Comparison of ENCODE assay signal across 28 cellular contexts in the genomic region with DNA sequence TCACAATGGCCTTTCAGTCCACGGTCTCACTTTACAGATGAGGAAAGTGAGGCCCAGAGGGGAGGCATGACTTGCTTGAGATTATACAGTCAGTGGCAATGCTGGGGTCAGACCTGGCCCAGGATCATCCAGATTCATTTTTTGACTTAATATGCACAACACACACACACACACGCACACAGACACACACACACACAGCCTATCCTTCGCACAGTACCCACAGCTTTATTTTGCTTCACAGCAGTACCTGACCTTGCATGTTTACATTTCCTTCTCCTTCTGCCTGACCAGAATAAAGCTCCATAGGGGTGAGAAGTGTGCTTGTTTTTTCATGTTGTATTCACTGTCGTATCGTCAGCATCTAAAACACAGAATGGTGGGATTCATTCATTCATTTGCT.
DNase-seq lines count a peak whose midpoint lies in the region; ATAC-seq, FAIRE-seq and TF ChIP-seq lines count a peak whose summit lies in the region.
"Had no signal": no experiment of that assay in that cellular context is flagged by ENCODE, and none has a peak within 500 bp of the region (broad histone marks: within the 10 kb centered on the region; RNA-seq: fewer than 3 reads in every experiment).

No MANE protein-coding gene starts in this region.

- H3K9ac ChIP-seq in H1 (replicated peaks in 1 of 4; ENCODE audit: extremely low read depth in 1 of 4, low read depth in 3 of 4, low read length in 3 of 4) (no peak overlapping the region), trophoblast cell (ENCODE audit: low read length) (no peak overlapping the region)
- H3K9ac ChIP-seq: SK-N-SH had no signal

- H3K18ac ChIP-seq in H1 (ENCODE audit: extremely low read depth, low read length) (no peak overlapping the region), trophoblast cell (ENCODE audit: low read length) (no peak overlapping the region)

- no peak for TF ChIP-seq RAD21 in H1 (IDR thresholded peaks at IDR 0.05 in 1 of 2, conservative IDR thresholded peaks at IDR 0.05 in 1 of 2; ENCODE audit: low read depth in 2 of 2, low read length in 2 of 2)

- H3K4me2 ChIP-seq in H1 (ENCODE audit: insufficient read depth in 1 of 2, low read depth in 2 of 2, low read length in 2 of 2) (no peak overlapping the region), trophoblast cell (ENCODE audit: low read length) (no peak overlapping the region)
- H3K4me2 ChIP-seq: PC-9, SK-N-SH had no signal

- TF ChIP-seq CTCF in HEK293 (tag by site-specific recombination; IDR thresholded peaks at IDR 0.05) (no peak), H1 (IDR thresholded peaks at IDR 0.05; ENCODE audit: control extremely low read depth in 1 of 3, insufficient read depth in 1 of 3, low read depth in 1 of 3, low read length in 3 of 3) (no peak), transverse colon (IDR thresholded peaks at IDR 0.05) (no peak)

- H3K27me3 ChIP-seq in H1 (replicated peaks in 1 of 4; ENCODE audit: control insufficient read depth in 3 of 4, extremely low read depth in 1 of 4, insufficient read depth in 3 of 4, low read length in 3 of 4) (no peaks in the 10 kb centered on the region), trophoblast cell (ENCODE audit: insufficient read depth, low read length) (no peaks in the 10 kb centered on the region), transverse colon (no peaks in the 10 kb centered on the region)
- H3K27me3 ChIP-seq: dorsolateral prefrontal cortex, gastroesophageal sphincter, vagina had no signal

- H3K23ac ChIP-seq in H1 (ENCODE audit: insufficient read length) (no peak overlapping the region), trophoblast cell (ENCODE audit: low read length) (no peak overlapping the region)

- H2BK120ac ChIP-seq in H1 (replicated peaks; ENCODE audit: low read depth, low read length) (no peak overlapping the region), trophoblast cell (ENCODE audit: insufficient read depth, low read length, poor library complexity) (no peak overlapping the region)

- H3K14ac ChIP-seq in H1 (ENCODE audit: insufficient read length) (no peak overlapping the region), trophoblast cell (ENCODE audit: low read length) (no peak overlapping the region)

- no peak overlapping the region for H2BK5ac ChIP-seq in H1 (ENCODE audit: low read depth, low read length)
- no peak overlapping the region for H2BK5ac ChIP-seq in trophoblast cell (ENCODE audit: low read depth, low read length, poor library complexity)

- H3K4me1 ChIP-seq in HEK293 (ENCODE audit: control insufficient read depth, insufficient read depth, low read length) (no peaks in the 10 kb centered on the region; the same call in 1 of the 2 replicates), H1 (replicated peaks in 1 of 4; ENCODE audit: control insufficient read depth in 3 of 4, insufficient read depth in 4 of 4, low read length in 3 of 4) (peaks cover 0 to 3% (median 1%) of the 10 kb centered on the region in 4 experiments; a peak in 2 of 7 replicates), trophoblast cell (ENCODE audit: control insufficient read depth in 1 of 2, insufficient read depth in 2 of 2, low read length in 2 of 2) (peaks cover 23 to 36% of the 10 kb centered on the region in 2 experiments), transverse colon (no peaks in the 10 kb centered on the region)
- H3K4me1 ChIP-seq: gastroesophageal sphincter had no signal

- H3K27ac ChIP-seq in HEK293 (ENCODE audit: extremely low read depth, low read depth, low read length), result no peak overlapping the region
- H3K27ac ChIP-seq in H1 (ENCODE audit: low read depth, low read length), result no peak overlapping the region
- no peak overlapping the region for H3K27ac ChIP-seq in trophoblast cell (ENCODE audit: low read depth, low read length)
- H3K27ac ChIP-seq in transverse colon, result no peak overlapping the region
- H3K27ac ChIP-seq: dorsolateral prefrontal cortex, gastroesophageal sphincter, PC-9, vagina had no signal

- peak overlapping the region; percentile 37; the same call in 1 of the 2 replicates for H2BK15ac ChIP-seq in H1 (ENCODE audit: low read length)

- no peak overlapping the region for H3K4me3 ChIP-seq in HEK293 (ENCODE audit: low read depth, low read length)
- H3K4me3 ChIP-seq in H1 (ENCODE audit: extremely low read depth in 1 of 4, insufficient read depth in 2 of 4, low read depth in 3 of 4, low read length in 4 of 4), result no peak overlapping the region
- H3K4me3 ChIP-seq in trophoblast cell (ENCODE audit: low read depth, low read length), result no peak overlapping the region
- no peak overlapping the region for H3K4me3 ChIP-seq in transverse colon
- H3K4me3 ChIP-seq: dorsolateral prefrontal cortex, gastroesophageal sphincter, PC-9, vagina had no signal

- TF ChIP-seq EP300 in H1 (IDR thresholded peaks at IDR 0.05; ENCODE audit: borderline replicate concordance in 1 of 2, low read depth in 2 of 2, low read length in 2 of 2) (no peak), transverse colon (IDR thresholded peaks at IDR 0.05; ENCODE audit: low read depth) (no peak)

- H4K91ac ChIP-seq in H1 (replicated peaks; ENCODE audit: insufficient read length, low read length) (no peak overlapping the region), trophoblast cell (ENCODE audit: low read depth, low read length) (peak overlapping the region; percentile 58)

- no peaks in the 10 kb centered on the region for H3K9me3 ChIP-seq in HEK293 (ENCODE audit: control insufficient read depth, insufficient read depth, low read depth, low read length)
- no peaks in the 10 kb centered on the region for H3K9me3 ChIP-seq in H1 (ENCODE audit: insufficient read depth in 2 of 2, low read depth in 1 of 2, low read length in 1 of 2)
- peaks cover 2% of the 10 kb centered on the region for H3K9me3 ChIP-seq in trophoblast cell (ENCODE audit: insufficient read depth, low read depth, low read length)
- no peaks in the 10 kb centered on the region for H3K9me3 ChIP-seq in transverse colon
- H3K9me3 ChIP-seq: gastroesophageal sphincter, SK-N-SH, vagina had no signal

- H4K20me1 ChIP-seq in H1 (replicated peaks in 1 of 2; ENCODE audit: control insufficient read depth in 1 of 2, insufficient read depth in 2 of 2, low read length in 2 of 2), result no peaks in the 10 kb centered on the region

- H2AFZ ChIP-seq in H1 (ENCODE audit: low read length), result no peak overlapping the region
- H2AFZ ChIP-seq in trophoblast cell (ENCODE audit: insufficient read depth, low read length, poor library complexity), result no peak overlapping the region
- H2AFZ ChIP-seq: PC-9 had no signal

- TF ChIP-seq POLR2A in H1 (IDR thresholded peaks at IDR 0.05; ENCODE audit: control extremely low read depth in 1 of 2, low read depth in 2 of 2, low read length in 2 of 2) (no peak), transverse colon (IDR thresholded peaks at IDR 0.05) (no peak)

- H2AK5ac ChIP-seq in H1 (ENCODE audit: low read depth, low read length) (no peak overlapping the region), trophoblast cell (ENCODE audit: low read length) (peak overlapping the region; percentile 83)

- in situ Hi-C loops in transverse colon (cut with MboI; ENCODE audit: low pct_ligation_motif_present in 1 of 4, low pct_unique_long_range_greater_than_20kb in 1 of 4, low sequenced_read_pairs in 3 of 4), result no loop called here

- no peak for FAIRE-seq in H1 (lab: Jason Lieb, UNC)
- FAIRE-seq: G401.6, small intestine had no signal

- H3K36me3 ChIP-seq in HEK293 (ENCODE audit: control insufficient read depth in 2 of 2, insufficient read depth in 1 of 2, low read length in 2 of 2), result no peaks in the 10 kb centered on the region
- no peaks in the 10 kb centered on the region for H3K36me3 ChIP-seq in H1 (ENCODE audit: control insufficient read depth in 2 of 4, insufficient read depth in 4 of 4, low read length in 3 of 4)
- no peaks in the 10 kb centered on the region for H3K36me3 ChIP-seq in trophoblast cell (ENCODE audit: control insufficient read depth in 1 of 2, insufficient read depth in 2 of 2, low read length in 2 of 2)
- no peaks in the 10 kb centered on the region for H3K36me3 ChIP-seq in transverse colon
- H3K36me3 ChIP-seq: gastroesophageal sphincter, vagina had no signal

- DNase-seq in NCI-H69 (lab: John Stamatoyannopoulos, UW), result peak; percentile 68
- no peak for DNase-seq in H1 (ENCODE audit: low read depth in 1 of 2, low spot score in 2 of 2)
- DNase-seq in trophoblast cell, result no peak
- DNase-seq in transverse colon, result no peak
- no peak for DNase-seq in stimulated activated CD4-positive, alpha-beta T cell treated with anti-CD3 and anti-CD28 coated beads, Interleukin-4, amount 100 ng/mL, for 1 hour
- DNase-seq: activated CD4-positive, alpha-beta T cell treated with anti-CD3 and anti-CD28 coated beads, Interleukin-2, amount 50 U/mL, for 4 hours; activated CD8-positive, alpha-beta memory T cell treated with anti-CD3 and anti-CD28 coated beads, Interleukin-2, amount 10 ng/mL, durations not matched to agents 7 days and 5 days; activated naive CD4-positive, alpha-beta T cell; activated T-cell treated with anti-CD3 and anti-CD28 coated beads, Interleukin-2, amount 50 U/mL, for 48 hours; DMS79; dorsolateral prefrontal cortex; HCEC 1CT; hypothalamus; left cardiac atrium; NCI-H1092 treated with DMSO at 0.1 percent for 48 hours; NCI-H1930; NCI-H510A treated with DMSO at 0.1 percent for 48 hours; PC-9; retina; SK-N-SH; small intestine; stimulated activated naive CD4-positive, alpha-beta T cell treated with Interleukin-2 at 50 U/mL for 16 hours had no signal

- H3K23me2 ChIP-seq in H1 (ENCODE audit: low read depth, low read length), result no peaks in the 10 kb centered on the region

- 90% methylated on average over 5 of the region's 5 CpGs; no CpG with 5 or more reads in 1 of the 2 experiments for WGBS in H1 (ENCODE audit: extremely low coverage in 1 of 2, insufficient coverage in 1 of 2, insufficient read length in 1 of 2, insufficient replicate concordance in 2 of 2, low coverage in 1 of 2, low lambda C conversion rate in 2 of 2, missing lambda C conversion rate in 1 of 2), 2 experiments
- no CpG with 5 or more reads among the region's 5 CpGs for whole genome bisulfite sequencing in trophoblast cell (ENCODE audit: extremely low coverage, insufficient coverage, insufficient read length)
- WGBS in transverse colon (ENCODE audit: low coverage in 1 of 2), 2 donors, result 75 to 77% methylated on average over 5 of the region's 5 CpGs

- no peak overlapping the region for H3K4ac ChIP-seq in H1 (replicated peaks; ENCODE audit: insufficient read length, low read depth, low read length)
- H3K4ac ChIP-seq in trophoblast cell (ENCODE audit: low read depth, low read length), result no peak overlapping the region

- no peak overlapping the region for H2BK20ac ChIP-seq in H1 (ENCODE audit: low read length)

- no peaks in the 10 kb centered on the region for H3K79me2 ChIP-seq in H1 (ENCODE audit: control insufficient read depth in 1 of 2, insufficient read depth in 2 of 2, low read length in 2 of 2)
- peaks cover 4% of the 10 kb centered on the region for H3K79me2 ChIP-seq in trophoblast cell (ENCODE audit: control insufficient read depth, insufficient read depth, low read length, poor library complexity)

- POLR2A ChIA-PET in HEK293 (lab: Yijun Ruan, JAX), result no interaction called here
- POLR2A ChIA-PET in H1 (lab: Charles Lee; ENCODE audit: partially characterized antibody), result no interaction called here

- no peak overlapping the region for H4K5ac ChIP-seq in H1 (ENCODE audit: insufficient read length, low read depth, low read length)

- H4K12ac ChIP-seq in trophoblast cell (ENCODE audit: low read depth, low read length), result no peak overlapping the region

- H3K79me1 ChIP-seq in H1 (ENCODE audit: low read depth, low read length) (peaks cover 2% of the 10 kb centered on the region; the same call in 1 of the 2 replicates), trophoblast cell (ENCODE audit: low read length) (peaks cover 12% of the 10 kb centered on the region)

- CTCF ChIA-PET in HEK293 (lab: Yijun Ruan, JAX), result interaction anchor here (1.2 kb wide), 1 partner anchor 225 kb away, joined by 3 read pairs; no protein-coding TSS in a partner anchor
- CTCF ChIA-PET in H1 (lab: Charles Lee; ENCODE audit: partially characterized antibody), result interaction anchor here (0.6 to 8.0 kb wide), 13 partner anchors 8 to 156 kb away, joined by 3 to 51 read pairs (median 4); no protein-coding TSS in a partner anchor

- intact Hi-C loops in transverse colon (cut with DNase I; ENCODE audit: low total_unique reads), result no loop called here

- no peak overlapping the region for H2BK12ac ChIP-seq in H1 (ENCODE audit: low read depth, low read length)
- peak overlapping the region; percentile 67 for H2BK12ac ChIP-seq in trophoblast cell (ENCODE audit: low read length)

- H4K8ac ChIP-seq in H1 (ENCODE audit: extremely low read depth, insufficient read depth, low read length), result no peak overlapping the region
- H4K8ac ChIP-seq in trophoblast cell (ENCODE audit: low read depth, low read length), result no peak overlapping the region

- ATAC-seq in GM19463 (IDR thresholded peaks at IDR 0.05; ENCODE audit: unreplicated experiment), result no peak
- ATAC-seq: activated CD8-positive, alpha-beta memory T cell treated with anti-CD3 and anti-CD28 coated beads, Interleukin-2, amount 10 ng/mL, durations not matched to agents 7 days and 5 days; gastroesophageal sphincter; left cardiac atrium; natural killer cell treated with Interleukin-12 subunit alpha and Interleukin-12 subunit beta and Interleukin-15 and Interleukin-18, amount 100 ng/mL, for 72 hours had no signal

- H3K56ac ChIP-seq in H1 (replicated peaks; ENCODE audit: insufficient read length, low read depth, low read length), result no peak overlapping the region
